16 cellular contexts compared by ENCODE assay signal in genomic region chr3:9893739-9894138, GRCh38. TPM values are rescaled to one million over a fixed set of nuclear protein-coding genes. Genes with fewer than 3 reads are reported as not detected.
DNase-seq lines count a peak whose midpoint lies in the region; ATAC-seq, FAIRE-seq and TF ChIP-seq lines count a peak whose summit lies in the region.
"Had no signal": no experiment of that assay in that cellular context is flagged by ENCODE, and none has a peak within 500 bp of the region (broad histone marks: within the 10 kb centered on the region; RNA-seq: fewer than 3 reads in every experiment).

No MANE protein-coding gene starts in this region.

- peaks cover 54% of the 10 kb centered on the region for H3K79me2 ChIP-seq in SK-N-SH (ENCODE audit: insufficient read depth)
- H3K79me2 ChIP-seq in PC-3 (ENCODE audit: low read length), result peaks cover 38% of the 10 kb centered on the region
- H3K79me2 ChIP-seq in smooth muscle cell (ENCODE audit: low read depth), result peaks cover 22% of the 10 kb centered on the region

- H3K9me3 ChIP-seq in SK-N-SH (no peaks in the 10 kb centered on the region), PC-3 (ENCODE audit: low read length) (no peaks in the 10 kb centered on the region), esophagus squamous epithelium (no peaks in the 10 kb centered on the region), smooth muscle cell (replicated peaks; ENCODE audit: low read depth) (no peaks in the 10 kb centered on the region)
- H3K9me3 ChIP-seq: gastroesophageal sphincter had no signal

- TF ChIP-seq EP300 in SK-N-SH (IDR thresholded peaks at IDR 0.05; ENCODE audit: borderline replicate concordance in 1 of 2, low read depth in 1 of 2, low read length in 1 of 2), result no peak

- no peak for DNase-seq in SK-N-SH
- DNase-seq in PC-3, result no peak
- no peak for DNase-seq in esophagus squamous epithelium (lab: John Stamatoyannopoulos, UW)
- no peak for DNase-seq in smooth muscle cell (lab: John Stamatoyannopoulos, UW; ENCODE audit: unreplicated experiment)
- no peak for DNase-seq in SHP77 (lab: John Stamatoyannopoulos, UW)
- DNase-seq in RCC 7860 (ENCODE audit: low spot score), result no peak
- no peak for DNase-seq in activated effector memory CD4-positive, alpha-beta T cell treated with Interleukin-2 at 50 U/mL for 16 hours
- DNase-seq: GOT3; islet precursor cell; NCI-H187; stimulated activated naive CD8-positive, alpha-beta T cell treated with anti-CD3 and anti-CD28 coated beads, Interleukin-15, amount 100 ng/mL, for 72 hours had no signal

- H4K20me1 ChIP-seq in SK-N-SH (ENCODE audit: insufficient read depth) (peaks cover 7% of the 10 kb centered on the region; the same call in 1 of the 2 replicates), PC-3 (ENCODE audit: low read length) (no peaks in the 10 kb centered on the region), smooth muscle cell (ENCODE audit: low read depth) (no peaks in the 10 kb centered on the region)

- CTCF ChIA-PET in SK-N-SH (lab: Yijun Ruan, JAX) (interaction anchor here (2.1 kb wide), 1 partner anchor 9 kb away, joined by 6 read pairs; the partner anchor contains the start of gene IL17RE), PC-3 (lab: Charles Lee) (interaction anchor here (0.6 to 1.1 kb wide), 3 partner anchors 21 to 53 kb away, joined by 4 to 12 read pairs (median 6); no protein-coding TSS in a partner anchor)

- POLR2A ChIA-PET in SK-N-SH (lab: Yijun Ruan, JAX), result interaction anchor here (1.4 kb wide), 1 partner anchor 10 kb away, joined by 5 read pairs; the partner anchor contains the start of gene IL17RE
- POLR2A ChIA-PET in PC-3 (lab: Charles Lee; ENCODE audit: unreplicated experiment), result interaction anchor here (0.6 to 1.1 kb wide), 3 partner anchors 10 to 515 kb away, joined by 4 to 28 read pairs (median 5); no protein-coding TSS in a partner anchor

- no peak for FAIRE-seq in RCC 7860 (lab: Jason Lieb, UNC)
- FAIRE-seq: A204.1 had no signal

- intact Hi-C loops in PC-3 (cut with micrococcal nuclease) (loop anchor here (1.0 kb wide), 1 partner anchor 23 kb away; no protein-coding TSS in a partner anchor), esophagus squamous epithelium (cut with DNase I) (no loop called here)

- H3K27ac ChIP-seq in SK-N-SH (ENCODE audit: low read depth in 2 of 2, low read length in 1 of 2) (peak overlapping the region in 1 of 2 experiments; percentile 55; a peak in 2 of 4 replicates), PC-3 (ENCODE audit: low read length) (peak overlapping the region; percentile 61), esophagus squamous epithelium (peak overlapping the region; percentile 19 to 61 (median 34)), smooth muscle cell (ENCODE audit: low read depth) (peak overlapping the region; percentile 40)
- H3K27ac ChIP-seq: KMS-11 had no signal

- no peak for TF ChIP-seq POLR2A in esophagus squamous epithelium (IDR thresholded peaks at IDR 0.05)

- no peak for TF ChIP-seq RAD21 in SK-N-SH (IDR thresholded peaks at IDR 0.05; ENCODE audit: low read length)

- H3K9me2 ChIP-seq in SK-N-SH (no peaks in the 10 kb centered on the region), PC-3 (replicated peaks; ENCODE audit: low read length) (no peaks in the 10 kb centered on the region)

- ATAC-seq in SK-N-SH treated with all-trans-retinoic acid at 6 μM for 48 hours (no peak), PC-3 (peak; percentile 1; the same call in 1 of the 2 replicates)
- ATAC-seq: gastroesophageal sphincter; Right ventricle myocardium inferior; stimulated activated naive CD8-positive, alpha-beta T cell treated with anti-CD3 and anti-CD28 coated beads, Interleukin-15, amount 100 ng/mL, for 72 hours had no signal

- H3K27me3 ChIP-seq in SK-N-SH (ENCODE audit: insufficient read depth) (no peaks in the 10 kb centered on the region), PC-3 (ENCODE audit: low read length) (no peaks in the 10 kb centered on the region), esophagus squamous epithelium (no peaks in the 10 kb centered on the region), smooth muscle cell (ENCODE audit: low read depth) (no peaks in the 10 kb centered on the region)
- H3K27me3 ChIP-seq: gastroesophageal sphincter had no signal

- H3K9ac ChIP-seq in SK-N-SH, result no peak overlapping the region
- no peak overlapping the region for H3K9ac ChIP-seq in PC-3 (ENCODE audit: low read length)
- H3K9ac ChIP-seq in smooth muscle cell (ENCODE audit: low read depth), result no peak overlapping the region
- H3K9ac ChIP-seq: KMS-11 had no signal

- no peak for TF ChIP-seq CTCF in SK-N-SH (IDR thresholded peaks at IDR 0.05)
- no peak for TF ChIP-seq CTCF in PC-3 (conservative IDR thresholded peaks at IDR 0.05; ENCODE audit: low read depth, low read length)
- TF ChIP-seq CTCF in esophagus squamous epithelium (IDR thresholded peaks at IDR 0.05), result no peak
- TF ChIP-seq CTCF in smooth muscle cell (IDR thresholded peaks at IDR 0.05; ENCODE audit: borderline replicate concordance, insufficient read depth, poor library complexity, severe bottlenecking), result no peak

- H3F3A ChIP-seq in SK-N-SH (replicated peaks; ENCODE audit: insufficient read depth), result peaks cover 33% of the 10 kb centered on the region
- H3F3A ChIP-seq in PC-3 (ENCODE audit: low read length, unreplicated experiment), result peaks cover 24% of the 10 kb centered on the region
- H3F3A ChIP-seq in smooth muscle cell (ENCODE audit: low read depth), result no peaks in the 10 kb centered on the region

- BruUV-seq in PC-3 (replicated peaks; lab: Mats Ljungman, UMichigan), result no TSS peak

- no peak overlapping the region for H3K4me3 ChIP-seq in SK-N-SH (ENCODE audit: low read depth in 2 of 2, low read length in 1 of 2)
- no peak overlapping the region for H3K4me3 ChIP-seq in PC-3 (ENCODE audit: low read length)
- H3K4me3 ChIP-seq in esophagus squamous epithelium, result no peak overlapping the region
- no peak overlapping the region for H3K4me3 ChIP-seq in smooth muscle cell
- H3K4me3 ChIP-seq: gastroesophageal sphincter had no signal

- H2AFZ ChIP-seq in SK-N-SH (ENCODE audit: low read depth) (no peak overlapping the region), PC-3 (ENCODE audit: low read length) (no peak overlapping the region), smooth muscle cell (ENCODE audit: low read depth) (no peak overlapping the region)

- peaks cover 3 to 15% of the 10 kb centered on the region in 2 experiments; a peak in 2 of 4 replicates for H3K4me1 ChIP-seq in SK-N-SH (ENCODE audit: control insufficient read depth in 1 of 2, insufficient read depth in 2 of 2, low read depth in 1 of 2, low read length in 1 of 2)
- peaks cover 51% of the 10 kb centered on the region for H3K4me1 ChIP-seq in PC-3 (ENCODE audit: insufficient read depth, low read length)
- H3K4me1 ChIP-seq in esophagus squamous epithelium, result peaks cover 16 to 60% (median 34%) of the 10 kb centered on the region in 3 donors
- peaks cover 9% of the 10 kb centered on the region for H3K4me1 ChIP-seq in smooth muscle cell (ENCODE audit: low read depth)

- H3K36me3 ChIP-seq in SK-N-SH (replicated peaks in 1 of 2; ENCODE audit: control insufficient read depth in 1 of 2, insufficient read depth in 2 of 2, low read length in 1 of 2), result peaks cover 23 to 25% of the 10 kb centered on the region in 2 experiments
- peaks cover 14% of the 10 kb centered on the region; the same call in 1 of the 2 replicates for H3K36me3 ChIP-seq in PC-3 (ENCODE audit: low read depth, low read length)
- peaks cover 7 to 20% (median 9%) of the 10 kb centered on the region in 3 donors for H3K36me3 ChIP-seq in esophagus squamous epithelium
- H3K36me3 ChIP-seq in smooth muscle cell (ENCODE audit: low read depth), result no peaks in the 10 kb centered on the region

- WGBS in SK-N-SH (ENCODE audit: low lambda C conversion rate), result 88% methylated on average over 1 of the region's 1 CpG
- WGBS in esophagus squamous epithelium, 2 donors, result 77% methylated on average over 1 of the region's 1 CpG
- WGBS in smooth muscle cell (ENCODE audit: low lambda C conversion rate), result 100% methylated on average over 1 of the region's 1 CpG

- peak overlapping the region; percentile 1; the same call in 1 of the 2 replicates for H3K4me2 ChIP-seq in SK-N-SH
- peak overlapping the region; percentile 36 for H3K4me2 ChIP-seq in PC-3 (ENCODE audit: low read length)
- no peak overlapping the region for H3K4me2 ChIP-seq in smooth muscle cell
- H3K4me2 ChIP-seq: KMS-11 had no signal

RNA-seq across cellular contexts. Expression of gene JAGN1, which starts 3.3 kb away (rescaled TPM):
- polyA plus RNA-seq in SK-N-SH (2012; rRNA removed), result 40.9 and 41.6 TPM in 2 replicates
- polyA plus RNA-seq in SK-N-SH (2012; cell fraction: cytosol; rRNA removed), result 33.4 and 42.7 TPM in 2 replicates
- polyA plus RNA-seq in SK-N-SH (2012; cell fraction: nucleus; rRNA removed), result 11.4 and 15.2 TPM in 2 replicates
- 32.5 and 34.1 TPM in 2 replicates for total RNA-seq in PC-3 (2014; rRNA removed)
- total RNA-seq in esophagus squamous epithelium, result 10 to 100 TPM; 24.7 to 40.8 (median 33.3) TPM
- total RNA-seq in smooth muscle cell, result 32.3 and 36.8 TPM in 2 replicates
- 37.3 and 49.8 TPM in 2 replicates for polyA plus RNA-seq in smooth muscle cell

RNA-seq across cellular contexts. Expression of gene IL17RE, which starts 8.9 kb away (rescaled TPM):
- polyA plus RNA-seq in SK-N-SH (2012; rRNA removed), result 0.76 and 0.95 TPM in 2 replicates
- polyA plus RNA-seq in SK-N-SH (2012; cell fraction: cytosol; rRNA removed), result 0.24 and 0.30 TPM in 2 replicates
- 2.9 and 3.1 TPM in 2 replicates for polyA plus RNA-seq in SK-N-SH (2012; cell fraction: nucleus; rRNA removed)
- 4.0 and 4.7 TPM in 2 replicates for total RNA-seq in PC-3 (2014; rRNA removed)
- total RNA-seq in esophagus squamous epithelium, result 10 to 100 TPM in 3 of 4 donors, 1 to 10 TPM in 1; 7.5 to 15.3 (median 12.1) TPM
- total RNA-seq in smooth muscle cell, result 2.6 and 4.9 TPM in 2 replicates
- polyA plus RNA-seq in smooth muscle cell, result 0.32 and 3.4 TPM in 2 replicates

RNA-seq across cellular contexts. Expression of gene CIDEC, which starts 13.7 kb away (rescaled TPM):
- polyA plus RNA-seq in SK-N-SH (2012; rRNA removed), result 0.11 TPM in 1 of 2 replicates, not detected in the other
- polyA plus RNA-seq in SK-N-SH (2012; cell fraction: cytosol; rRNA removed), result 0.04 and 0.08 TPM in 2 replicates
- not detected in 2 replicates for polyA plus RNA-seq in SK-N-SH (2012; cell fraction: nucleus; rRNA removed)
- not detected in 2 replicates for total RNA-seq in PC-3 (2014; rRNA removed)
- total RNA-seq in esophagus squamous epithelium, result not detected
- total RNA-seq in smooth muscle cell, result not detected in 2 replicates
- polyA plus RNA-seq in smooth muscle cell, result not detected in 2 replicates

RNA-seq across cellular contexts. Expression of gene IL17RC, which starts 23.2 kb away (rescaled TPM):
- polyA plus RNA-seq in SK-N-SH (2012; rRNA removed) (17.3 and 17.9 TPM in 2 replicates), smooth muscle cell (36.7 and 41.3 TPM in 2 replicates)
- 6.7 and 11.4 TPM in 2 replicates for polyA plus RNA-seq in SK-N-SH (2012; cell fraction: cytosol; rRNA removed)
- 52.7 and 62.2 TPM in 2 replicates for polyA plus RNA-seq in SK-N-SH (2012; cell fraction: nucleus; rRNA removed)
- total RNA-seq in PC-3 (2014; rRNA removed) (116 and 138 TPM in 2 replicates), esophagus squamous epithelium (10 to 100 TPM; 30.6 to 48.7 (median 37.4) TPM), smooth muscle cell (27.0 and 37.3 TPM in 2 replicates)

RNA-seq across cellular contexts. Expression of gene CRELD1, which starts 39.9 kb away (rescaled TPM):
- polyA plus RNA-seq in SK-N-SH (2012; rRNA removed), result 77.6 and 86.9 TPM in 2 replicates
- polyA plus RNA-seq in SK-N-SH (2012; cell fraction: cytosol; rRNA removed), result 46.9 and 64.3 TPM in 2 replicates
- 96.4 and 104 TPM in 2 replicates for polyA plus RNA-seq in SK-N-SH (2012; cell fraction: nucleus; rRNA removed)
- 22.0 and 28.3 TPM in 2 replicates for total RNA-seq in PC-3 (2014; rRNA removed)
- total RNA-seq in esophagus squamous epithelium, result 10 to 100 TPM; 10.8 to 17.0 (median 13.8) TPM
- total RNA-seq in smooth muscle cell, result 25.8 and 26.4 TPM in 2 replicates
- 55.9 and 68.6 TPM in 2 replicates for polyA plus RNA-seq in smooth muscle cell
